In the genomic region with DNA sequence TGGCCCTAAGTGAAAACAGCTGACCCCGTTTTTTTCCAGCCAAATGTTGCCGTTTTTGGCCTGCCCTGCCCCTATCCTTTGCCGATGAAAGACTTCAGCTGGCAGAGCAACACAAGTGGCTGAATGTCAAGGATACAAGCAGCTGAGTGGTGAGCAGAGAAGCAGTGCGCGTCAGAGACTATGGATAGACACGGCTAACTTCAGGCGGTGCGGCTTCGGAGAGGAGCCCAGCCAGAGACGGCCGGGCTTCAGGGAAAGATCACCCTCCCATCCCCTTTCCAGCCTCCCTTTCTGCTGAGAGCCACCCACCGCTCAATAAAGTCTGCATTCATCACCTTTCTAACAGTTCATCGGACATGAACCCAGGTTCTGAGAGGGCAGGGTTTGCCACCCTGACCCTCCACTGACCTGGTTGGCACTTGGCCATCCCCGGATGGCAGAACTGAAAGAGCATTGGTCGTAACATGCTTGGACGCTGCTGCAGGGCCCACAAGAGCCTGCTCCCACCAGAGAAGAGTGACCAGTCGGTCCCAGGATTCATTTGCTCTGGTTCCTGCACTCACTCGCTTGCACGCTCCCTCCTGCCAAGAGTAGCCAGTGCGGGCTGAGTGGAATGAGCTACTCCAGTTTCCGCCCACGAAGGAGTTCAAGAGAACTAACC, we compare ENCODE assay signal across 14 cellular contexts.
DNase-seq lines count a peak whose midpoint lies in the region; ATAC-seq, FAIRE-seq and TF ChIP-seq lines count a peak whose summit lies in the region.
"Had no signal": no experiment of that assay in that cellular context is flagged by ENCODE, and none has a peak within 500 bp of the region (broad histone marks: within the 10 kb centered on the region; RNA-seq: fewer than 3 reads in every experiment).

No MANE protein-coding gene starts in this region.

- no peaks in the 10 kb centered on the region for H4K20me1 ChIP-seq in astrocyte (ENCODE audit: insufficient read depth, low read length)

- ATAC-seq in right cardiac atrium (peak; percentile 95 to 98), psoas muscle (peak; percentile 97 to 98 (median 97)), HG03280 (IDR thresholded peaks at IDR 0.05; ENCODE audit: unreplicated experiment) (no peak)

- H3K79me2 ChIP-seq in astrocyte (ENCODE audit: insufficient read depth, low read length): no peaks in the 10 kb centered on the region

- H3K4me2 ChIP-seq in astrocyte (ENCODE audit: low read length): no peak overlapping the region

- no peak for FAIRE-seq in astrocyte (lab: Jason Lieb, UNC)

- no peak overlapping the region for H2AFZ ChIP-seq in astrocyte (ENCODE audit: low read depth, low read length)

- H3K4me3 ChIP-seq in Caco-2 (ENCODE audit: low read depth, low read length) (no peak overlapping the region), astrocyte (ENCODE audit: insufficient read depth, low read depth, low read length) (no peak overlapping the region), right cardiac atrium (ENCODE audit: low read length) (no peak overlapping the region), psoas muscle (peak overlapping the region; percentile 49)
- H3K4me3 ChIP-seq: SK-N-MC had no signal

- WGBS in right cardiac atrium: 47% methylated on average over 22 of the region's 22 CpGs
- WGBS in psoas muscle, 3 donors: 22 to 33% (median 29%) methylated on average over 22 of the region's 22 CpGs

- no peaks in the 10 kb centered on the region for H3K4me1 ChIP-seq in Caco-2
- H3K4me1 ChIP-seq in astrocyte (ENCODE audit: insufficient read depth, low read length): no peaks in the 10 kb centered on the region
- H3K4me1 ChIP-seq in right cardiac atrium (ENCODE audit: control insufficient read depth, insufficient read depth, low read length): no peaks in the 10 kb centered on the region
- H3K4me1 ChIP-seq in psoas muscle: no peaks in the 10 kb centered on the region

- POLR2A ChIA-PET in Caco-2 (lab: Charles Lee): interaction anchor here (0.9 kb wide), 1 partner anchor 15 kb away, joined by 3 read pairs; no protein-coding TSS in a partner anchor
- POLR2A ChIA-PET in activated CD4-positive, alpha-beta memory T cell treated with anti-CD3 and anti-CD28 coated beads for 36 hours (lab: Charles Lee): no interaction called here

- intact Hi-C loops in Caco-2 (cut with micrococcal nuclease; ENCODE audit: unreplicated experiment) (no loop called here), right cardiac atrium (cut with DNase I) (no loop called here), psoas muscle (cut with DNase I) (loop anchor here in 1 of 2 donors (5.0 kb wide), 2 partner anchors 54 to 156 kb away; no protein-coding TSS in a partner anchor)
- intact Hi-C loops in activated CD4-positive, alpha-beta memory T cell treated with anti-CD3 and anti-CD28 coated beads for 36 hours (cut with micrococcal nuclease): no loop called here

- CTCF ChIA-PET in Caco-2 (lab: Charles Lee): no interaction called here
- CTCF ChIA-PET in activated CD4-positive, alpha-beta memory T cell treated with anti-CD3 and anti-CD28 coated beads for 36 hours (lab: Charles Lee): no interaction called here

- H3K9me3 ChIP-seq in Caco-2 (no peaks in the 10 kb centered on the region), astrocyte (ENCODE audit: insufficient read depth, low read depth, low read length) (no peaks in the 10 kb centered on the region), right cardiac atrium (ENCODE audit: control insufficient read depth, low read length) (no peaks in the 10 kb centered on the region), psoas muscle (peaks cover 6% of the 10 kb centered on the region)

- peak overlapping the region; percentile 37 for H3K4me3 Mint-ChIP-seq in Caco-2 (ENCODE audit: unreplicated experiment)
- no peak overlapping the region for H3K4me3 Mint-ChIP-seq in astrocyte (ENCODE audit: unreplicated experiment)
- no peak overlapping the region for H3K4me3 Mint-ChIP-seq in activated CD4-positive, alpha-beta memory T cell treated with anti-CD3 and anti-CD28 coated beads for 36 hours
- H3K4me3 Mint-ChIP-seq in mesothelial cell of epicardium: no peak overlapping the region
- H3K4me3 Mint-ChIP-seq: CD14-positive monocyte, neural crest cell had no signal

- H3K27me3 Mint-ChIP-seq in Caco-2 (ENCODE audit: insufficient read depth, unreplicated experiment) (no peaks in the 10 kb centered on the region), astrocyte (ENCODE audit: low read depth, unreplicated experiment) (no peaks in the 10 kb centered on the region), mesothelial cell of epicardium (ENCODE audit: low read depth) (no peaks in the 10 kb centered on the region)
- no peaks in the 10 kb centered on the region for H3K27me3 Mint-ChIP-seq in activated CD4-positive, alpha-beta memory T cell treated with anti-CD3 and anti-CD28 coated beads for 36 hours

- BruUV-seq in Caco-2 (replicated peaks; lab: Mats Ljungman, UMichigan): TSS peak; percentile 28

- TF ChIP-seq CTCF in Caco-2 (IDR thresholded peaks at IDR 0.05; ENCODE audit: insufficient read depth in 1 of 2, low read depth in 1 of 2, low read length in 1 of 2, severe bottlenecking in 1 of 2, unreplicated experiment in 1 of 2) (no peak), astrocyte (IDR thresholded peaks at IDR 0.05; ENCODE audit: insufficient read depth, low read depth, low read length) (no peak), psoas muscle (IDR thresholded peaks at IDR 0.05) (no peak), mesothelial cell of epicardium (IDR thresholded peaks at IDR 0.05; ENCODE audit: unreplicated experiment) (no peak)

- no peak overlapping the region for H3K27ac ChIP-seq in astrocyte (ENCODE audit: low read depth, low read length)
- H3K27ac ChIP-seq in right cardiac atrium (ENCODE audit: low read length): peak overlapping the region; percentile 92
- peak overlapping the region; percentile 82 for H3K27ac ChIP-seq in psoas muscle
- H3K27ac ChIP-seq: SK-N-MC had no signal

- DNase-seq in Caco-2 (no peak), astrocyte (ENCODE audit: low read depth) (peak; percentile 31), right cardiac atrium (peak; percentile 68 to 82 (median 73)), psoas muscle (peak; percentile 58 to 84), UCSD-AML1 (lab: John Stamatoyannopoulos, UW; ENCODE audit: unreplicated experiment) (no peak), mesothelial cell of epicardium (ENCODE audit: low spot score in 2 of 2, unreplicated experiment in 2 of 2) (no peak)
- DNase-seq in activated CD4-positive, alpha-beta memory T cell treated with anti-CD3 and anti-CD28 coated beads for 36 hours: no peak
- DNase-seq: activated CD4-positive, alpha-beta T cell treated with anti-CD3 and anti-CD28 coated beads, Interleukin-2, amount 50 U/mL, for 1 hour; activated naive CD4-positive, alpha-beta T cell; stimulated activated CD4-positive, alpha-beta T cell treated with anti-CD3 and anti-CD28 coated beads, Interleukin-4, amount 100 ng/mL, for 24 hours had no signal

- no peaks in the 10 kb centered on the region for H3K36me3 Mint-ChIP-seq in Caco-2 (ENCODE audit: insufficient read depth, unreplicated experiment)
- H3K36me3 Mint-ChIP-seq in astrocyte (ENCODE audit: low read depth, unreplicated experiment): no peaks in the 10 kb centered on the region
- no peaks in the 10 kb centered on the region for H3K36me3 Mint-ChIP-seq in activated CD4-positive, alpha-beta memory T cell treated with anti-CD3 and anti-CD28 coated beads for 36 hours
- H3K36me3 Mint-ChIP-seq in mesothelial cell of epicardium: no peaks in the 10 kb centered on the region
- H3K36me3 Mint-ChIP-seq: CD14-positive monocyte had no signal

- no peaks in the 10 kb centered on the region for H3K9me3 Mint-ChIP-seq in Caco-2 (ENCODE audit: unreplicated experiment)
- H3K9me3 Mint-ChIP-seq in astrocyte (ENCODE audit: unreplicated experiment): no peaks in the 10 kb centered on the region
- H3K9me3 Mint-ChIP-seq in activated CD4-positive, alpha-beta memory T cell treated with anti-CD3 and anti-CD28 coated beads for 36 hours: no peaks in the 10 kb centered on the region
- peaks cover 31% of the 10 kb centered on the region for H3K9me3 Mint-ChIP-seq in mesothelial cell of epicardium
- H3K9me3 Mint-ChIP-seq: neural crest cell had no signal

- H3K27ac Mint-ChIP-seq in Caco-2 (ENCODE audit: unreplicated experiment) (no peak overlapping the region), astrocyte (ENCODE audit: unreplicated experiment) (no peak overlapping the region), mesothelial cell of epicardium (no peak overlapping the region)
- H3K27ac Mint-ChIP-seq in activated CD4-positive, alpha-beta memory T cell treated with anti-CD3 and anti-CD28 coated beads for 36 hours: no peak overlapping the region
- H3K27ac Mint-ChIP-seq: CD14-positive monocyte had no signal

- no peak overlapping the region for H3K9ac ChIP-seq in astrocyte (ENCODE audit: low read length)

- H3K36me3 ChIP-seq in Caco-2 (ENCODE audit: control insufficient read depth, insufficient read depth, low read length): no peaks in the 10 kb centered on the region
- H3K36me3 ChIP-seq in astrocyte (ENCODE audit: insufficient read depth, low read length): no peaks in the 10 kb centered on the region
- no peaks in the 10 kb centered on the region for H3K36me3 ChIP-seq in psoas muscle (ENCODE audit: insufficient read depth in 1 of 2, low read depth in 1 of 2)

- H3K27me3 ChIP-seq in Caco-2 (replicated peaks; ENCODE audit: control insufficient read depth, insufficient read depth, low read length) (no peaks in the 10 kb centered on the region), astrocyte (ENCODE audit: insufficient read depth, low read length) (no peaks in the 10 kb centered on the region), right cardiac atrium (ENCODE audit: control insufficient read depth, insufficient read depth) (no peaks in the 10 kb centered on the region), psoas muscle (ENCODE audit: insufficient read depth in 3 of 3, low read length in 2 of 3) (no peaks in the 10 kb centered on the region)

- H3K4me1 Mint-ChIP-seq in Caco-2 (ENCODE audit: low read depth, unreplicated experiment): no peaks in the 10 kb centered on the region
- H3K4me1 Mint-ChIP-seq in astrocyte (ENCODE audit: low read depth, unreplicated experiment): peaks cover 2% of the 10 kb centered on the region
- no peaks in the 10 kb centered on the region for H3K4me1 Mint-ChIP-seq in activated CD4-positive, alpha-beta memory T cell treated with anti-CD3 and anti-CD28 coated beads for 36 hours (ENCODE audit: low read depth)
- H3K4me1 Mint-ChIP-seq in mesothelial cell of epicardium: peaks cover 2% of the 10 kb centered on the region
- H3K4me1 Mint-ChIP-seq: CD14-positive monocyte, neural crest cell had no signal

Comparison
In these comparisons a context has a peak if more than half of its experiments do, and no peak if none do; other contexts are left out.
1. DNase-seq: peak in astrocyte (single experiment), right cardiac atrium (3 of 3) and psoas muscle (2 of 2); none in Caco-2 (0 of 2), UCSD-AML1 (single experiment), activated CD4-positive, alpha-beta memory T cell treated with anti-CD3 and anti-CD28 coated beads for 36 hours (single experiment) and mesothelial cell of epicardium (0 of 2).